Comparison of ENCODE assay signal across 25 cellular contexts in genomic region chr3:126390751-126391150, GRCh38. TPM values are rescaled to one million over a fixed set of nuclear protein-coding genes. Genes with fewer than 3 reads are reported as not detected.
"Had no signal": no experiment of that assay in that cellular context is flagged by ENCODE, and none has a peak within 500 bp of the region (broad histone marks: within the 10 kb centered on the region; RNA-seq: fewer than 3 reads in every experiment).

No MANE protein-coding gene starts in this region.

- H3K79me2 ChIP-seq: parathyroid adenoma had no signal

- H2AFZ ChIP-seq: parathyroid adenoma had no signal

- H3K4me3 ChIP-seq: breast epithelium, psoas muscle, uterus had no signal

- FAIRE-seq: keratinocyte had no signal

- H3K9ac ChIP-seq: parathyroid adenoma had no signal

- H3K9me3 ChIP-seq: breast epithelium, psoas muscle, uterus had no signal

- H3K27ac ChIP-seq: parathyroid adenoma, psoas muscle, uterus had no signal

- H3K4me1 ChIP-seq: breast epithelium, uterus had no signal

- H3K36me3 ChIP-seq: breast epithelium, uterus had no signal

- ATAC-seq: activated naive CD4-positive, alpha-beta T cell treated with anti-CD3 and anti-CD28 coated beads, Interleukin-2, amount 50 U/mL, for 72 hours; activated T-cell treated with anti-CD3 and anti-CD28 coated beads, Interleukin-2, amount 50 U/mL, for 4 hours; activated T-helper 17 cell treated with anti-CD3 and anti-CD28 coated beads, Interleukin-2, amount 50 U/mL, for 72 hours; esophagus mucosa; left cardiac atrium; psoas muscle had no signal

- H3K27me3 ChIP-seq: uterus had no signal

- DNase-seq: activated CD4-positive, alpha-beta T cell treated with anti-CD3 and anti-CD28 coated beads for 4 hours; activated CD4-positive, alpha-beta T cell treated with anti-CD3 and anti-CD28 coated beads, Interleukin-2, amount 50 U/mL, for 4 hours; activated naive CD4-positive, alpha-beta T cell; activated T-cell treated with anti-CD3 and anti-CD28 coated beads, Interleukin-2, amount 50 U/mL, for 4 hours; central memory CD4-positive, alpha-beta T cell; endodermal cell; foreskin fibroblast; hippocampal formation; left cardiac atrium; mammary epithelial cell; naive B cell; nephron progenitor cell; nucleus accumbens; psoas muscle; stimulated activated CD4-positive, alpha-beta T cell treated with anti-CD3 and anti-CD28 coated beads, Interleukin-2, amount 100 ng/mL, for 48 hours; substantia nigra; uterus had no signal

RNA-seq across cellular contexts. Expression of gene CFAP100, which starts 4.0 kb away (rescaled TPM):
- total RNA-seq: activated naive CD4-positive, alpha-beta T cell treated with anti-CD3 and anti-CD28 coated beads, Interleukin-2, amount 50 U/mL, for 72 hours; activated T-cell treated with anti-CD3 and anti-CD28 coated beads, Interleukin-2, amount 50 U/mL, for 4 hours; activated T-helper 17 cell treated with anti-CD3 and anti-CD28 coated beads, Interleukin-2, amount 50 U/mL, for 72 hours; breast epithelium; esophagus mucosa; left cardiac atrium; liver; mammary epithelial cell; mesothelial cell of epicardium; psoas muscle had no signal
- polyA plus RNA-seq: keratinocyte, liver, mammary epithelial cell, psoas muscle had no signal
